27 cellular contexts compared by ENCODE assay signal in genomic region chr6:31209137-31209536, GRCh38. TPM values are rescaled to one million over a fixed set of nuclear protein-coding genes. Genes with fewer than 3 reads are reported as not detected.
DNase-seq lines count a peak whose midpoint lies in the region; ATAC-seq, FAIRE-seq and TF ChIP-seq lines count a peak whose summit lies in the region.
"Had no signal": no experiment of that assay in that cellular context is flagged by ENCODE, and none has a peak within 500 bp of the region (broad histone marks: within the 10 kb centered on the region; RNA-seq: fewer than 3 reads in every experiment).

No MANE protein-coding gene starts in this region.

- H3K9ac ChIP-seq in PC-3 (ENCODE audit: low read length): no peak overlapping the region
- H3K9ac ChIP-seq: BLaER1 treated with 17β-estradiol and CSF1 and Interleukin-3, amounts not matched to agents 10 nM and 100 nM had no signal

- intact Hi-C loops in CD14-positive monocyte (cut with micrococcal nuclease): no loop called here
- intact Hi-C loops in PC-3 (cut with micrococcal nuclease): no loop called here
- intact Hi-C loops in pancreas (cut with DNase I): no loop called here

- peaks cover 0 to 3% (median 0%) of the 10 kb centered on the region in 7 donors for H3K9me3 Mint-ChIP-seq in CD14-positive monocyte
- H3K9me3 Mint-ChIP-seq: CD8-positive, alpha-beta T cell had no signal

- no peaks in the 10 kb centered on the region for H3K36me3 ChIP-seq in PC-3 (ENCODE audit: low read depth, low read length)
- no peaks in the 10 kb centered on the region for H3K36me3 ChIP-seq in pancreas
- H3K36me3 ChIP-seq: BLaER1 treated with 17β-estradiol and CSF1 and Interleukin-3, amounts not matched to agents 10 nM and 100 nM; MG63; SJSA1 had no signal

- H3F3A ChIP-seq in PC-3 (ENCODE audit: low read length, unreplicated experiment): no peaks in the 10 kb centered on the region

- no peak for TF ChIP-seq CTCF in CD14-positive monocyte (IDR thresholded peaks at IDR 0.05)
- TF ChIP-seq CTCF in PC-3 (conservative IDR thresholded peaks at IDR 0.05; ENCODE audit: low read depth, low read length): no peak
- TF ChIP-seq CTCF in pancreas (IDR thresholded peaks at IDR 0.05): no peak

- WGBS in pancreas, 2 donors: 10 to 14% methylated on average over 2 of the region's 2 CpGs

- no peak overlapping the region for H3K27ac ChIP-seq in PC-3 (ENCODE audit: low read length)
- H3K27ac ChIP-seq in pancreas: peak overlapping the region in 3 of 4 donors; percentile 38 to 70 (median 56)
- H3K27ac ChIP-seq: A549, SJSA1 had no signal

- DNase-seq in CD14-positive monocyte (ENCODE audit: low spot score) (no peak), PC-3 (peak; percentile 62), left lobe of liver (ENCODE audit: low spot score) (no peak), pancreas (no peak)
- no peak for DNase-seq in activated CD4-positive, CD25-positive, alpha-beta regulatory T cell treated with anti-CD3 and anti-CD28 coated beads, Interleukin-2, amount 50 U/mL, for 72 hours
- DNase-seq in activated effector memory CD4-positive, alpha-beta T cell treated with anti-CD3 and anti-CD28 coated beads, Interleukin-2, amount 50 U/mL, for 16 hours: no peak
- DNase-seq: AML-193; Calu3; CD8-positive, alpha-beta T cell; DND-41; IMR-90; KG1; MG63; NCI-H2029 treated with DMSO at 0.1 percent for 48 hours; NCI-H2227 treated with DMSO at 0.1 percent for 48 hours; NCI-H526 treated with DMSO at 0.1 percent for 48 hours; Right ventricle myocardium superior; RPMI8226 had no signal

- POLR2A ChIA-PET in PC-3 (lab: Charles Lee; ENCODE audit: unreplicated experiment): no interaction called here

- peaks cover 0 to 3% (median 0%) of the 10 kb centered on the region in 3 donors for H3K27me3 Mint-ChIP-seq in CD14-positive monocyte (ENCODE audit: low read depth in 3 of 3)

- H3K4me3 ChIP-seq in PC-3 (ENCODE audit: low read length) (no peak overlapping the region), pancreas (no peak overlapping the region)
- H3K4me3 ChIP-seq: A549; BLaER1 treated with 17β-estradiol and CSF1 and Interleukin-3, amounts not matched to agents 10 nM and 100 nM; MG63; SJSA1 had no signal

- ATAC-seq in PC-3 (no peak), left lobe of liver (peak; percentile 72), pancreas (peak; percentile 84 to 94 (median 88)), HG02981 (IDR thresholded peaks at IDR 0.05; ENCODE audit: unreplicated experiment) (no peak)
- ATAC-seq: A549; CD8-positive, alpha-beta T cell; HCT116 had no signal

- H3K9me3 ChIP-seq in PC-3 (ENCODE audit: low read length) (no peaks in the 10 kb centered on the region), pancreas (no peaks in the 10 kb centered on the region)
- H3K9me3 ChIP-seq: A549; BLaER1 treated with 17β-estradiol and CSF1 and Interleukin-3, amounts not matched to agents 10 nM and 100 nM; MG63; SJSA1 had no signal

- H3K36me3 Mint-ChIP-seq in CD14-positive monocyte: peaks cover 6 to 9% of the 10 kb centered on the region in 2 donors

- no peaks in the 10 kb centered on the region for H4K20me1 ChIP-seq in PC-3 (ENCODE audit: low read length)
- H4K20me1 ChIP-seq: BLaER1 treated with 17β-estradiol and CSF1 and Interleukin-3, amounts not matched to agents 10 nM and 100 nM had no signal

- H2AFZ ChIP-seq in PC-3 (ENCODE audit: low read length): no peak overlapping the region

- H3K27me3 ChIP-seq in PC-3 (ENCODE audit: low read length): no peaks in the 10 kb centered on the region
- no peaks in the 10 kb centered on the region for H3K27me3 ChIP-seq in pancreas
- H3K27me3 ChIP-seq: BLaER1 treated with 17β-estradiol and CSF1 and Interleukin-3, amounts not matched to agents 10 nM and 100 nM; MG63; SJSA1 had no signal

- H3K4me1 Mint-ChIP-seq in CD14-positive monocyte: peaks cover 54% of the 10 kb centered on the region

- H3K4me1 ChIP-seq in PC-3 (ENCODE audit: insufficient read depth, low read length) (peaks cover 22% of the 10 kb centered on the region; the same call in 1 of the 2 replicates), pancreas (peaks cover 15 to 25% (median 25%) of the 10 kb centered on the region in 3 donors)
- H3K4me1 ChIP-seq: A549 had no signal

- H3K4me3 Mint-ChIP-seq in CD14-positive monocyte: peak overlapping the region in 1 of 2 donors; percentile 5
- H3K4me3 Mint-ChIP-seq: CD8-positive, alpha-beta T cell had no signal

- CTCF ChIA-PET in PC-3 (lab: Charles Lee): no interaction called here

- 0 out of 2 replicates have a peak overlapping the region, but pooled peaks have one; percentile 16 for H3K4me2 ChIP-seq in PC-3 (ENCODE audit: low read length)
- H3K4me2 ChIP-seq: A549; BLaER1 treated with 17β-estradiol and CSF1 and Interleukin-3, amounts not matched to agents 10 nM and 100 nM had no signal

- no peaks in the 10 kb centered on the region for H3K9me2 ChIP-seq in PC-3 (replicated peaks; ENCODE audit: low read length)

- H3K79me2 ChIP-seq in PC-3 (ENCODE audit: low read length): no peaks in the 10 kb centered on the region

- H3K27ac Mint-ChIP-seq in CD14-positive monocyte: peak overlapping the region in 5 of 7 donors; percentile 38 to 80 (median 64)
- H3K27ac Mint-ChIP-seq: CD8-positive, alpha-beta T cell had no signal

- BruUV-seq in PC-3 (replicated peaks; lab: Mats Ljungman, UMichigan): no TSS peak

- FAIRE-seq in pancreas (lab: Jason Lieb, UNC): no peak
- FAIRE-seq: A549, GM12892, GM19239 had no signal

RNA-seq across cellular contexts. Expression of gene POU5F1, which starts 38.7 kb away (rescaled TPM):
- polyA plus RNA-seq in CD14-positive monocyte (not detected), pancreas (10 to 100 TPM in 1 of 2 donors, 1 to 10 TPM in 1; 8.6 to 32.1 TPM)
- total RNA-seq in PC-3 (2014; rRNA removed) (not detected in 2 replicates), left lobe of liver (5.0 TPM), pancreas (10 to 100 TPM in 1 of 6 donors, 1 to 10 TPM in 5; 1.1 to 23.6 (median 3.2) TPM)
- total RNA-seq: CD8-positive, alpha-beta T cell; H4; IMR-90; NCI-H460; SJSA1 had no signal
- polyA plus RNA-seq: IMR-90 had no signal

RNA-seq across cellular contexts. Expression of gene TCF19, which starts 50.7 kb away (rescaled TPM):
- polyA plus RNA-seq in CD14-positive monocyte: 1 to 10 TPM in 1 of 2 donors, under 1 TPM in 1; 0.75 to 1.1 TPM
- total RNA-seq in PC-3 (2014; rRNA removed): 79.0 and 88.6 TPM in 2 replicates
- 0.45 TPM for total RNA-seq in left lobe of liver
- total RNA-seq in pancreas: 1 to 10 TPM in 5 of 6 donors, under 1 TPM in 1; 0.83 to 2.4 (median 1.8) TPM
- 1 to 10 TPM; 1.9 to 3.4 TPM for polyA plus RNA-seq in pancreas

RNA-seq across cellular contexts. Expression of gene CCHCR1, which starts 51.5 kb away (rescaled TPM):
- 1 to 10 TPM; 2.2 to 2.8 TPM for polyA plus RNA-seq in CD14-positive monocyte
- 31.3 and 40.0 TPM in 2 replicates for total RNA-seq in PC-3 (2014; rRNA removed)
- 9.6 TPM for total RNA-seq in left lobe of liver
- total RNA-seq in pancreas: 10 to 100 TPM in 5 of 6 donors, 1 to 10 TPM in 1; 6.7 to 19.3 (median 11.3) TPM
- 10 to 100 TPM; 22.3 to 27.0 TPM for polyA plus RNA-seq in pancreas

Comparison
In these comparisons a context has a peak if more than half of its experiments do, and no peak if none do; other contexts are left out.
1. ATAC-seq: peak in left lobe of liver (single experiment) and pancreas (4 of 4); none in PC-3 (single experiment) and HG02981 (single experiment).
2. RNA of gene TCF19, which starts 50.7 kb away (total RNA-seq): 79.0 to 88.6 TPM in PC-3; 0.83 to 2.4 TPM in pancreas and 0.45 TPM in left lobe of liver (single experiment); every median in the first group is over 10 times any median in the second.